1 cellular context compared by ENCODE assay signal in the genomic region with DNA sequence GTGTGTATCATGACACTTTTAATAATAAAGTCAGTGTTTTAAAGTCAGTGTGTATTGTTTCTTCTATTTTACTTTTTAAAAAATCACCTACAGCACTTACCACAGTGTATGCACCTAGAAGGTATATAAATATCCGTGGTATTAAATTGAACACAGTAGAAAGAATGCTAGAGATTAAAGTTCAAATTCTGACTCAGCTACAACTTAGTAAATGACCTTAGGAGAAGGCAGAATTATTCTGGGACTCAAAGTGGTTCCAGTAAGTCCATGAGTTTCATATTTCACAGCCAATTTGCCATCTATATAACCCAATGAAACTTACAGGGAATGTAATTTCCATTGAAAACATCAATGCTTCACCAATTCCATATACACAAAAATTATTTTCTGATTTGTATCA.
TF ChIP-seq lines count a peak whose summit lies in the region.

No MANE protein-coding gene starts in this region.

TF ChIP-seq in HEK293, 187 proteins besides CTCF, POLR2A, EP300 and RAD21 (continued from another document):
- TF ChIP-seq ZNF37A (tag by site-specific recombination; IDR thresholded peaks at IDR 0.05): no peak
- no peak for TF ChIP-seq KLF9 (tag by site-specific recombination; IDR thresholded peaks at IDR 0.05; ENCODE audit: low read depth)
- TF ChIP-seq, protein P1, sequence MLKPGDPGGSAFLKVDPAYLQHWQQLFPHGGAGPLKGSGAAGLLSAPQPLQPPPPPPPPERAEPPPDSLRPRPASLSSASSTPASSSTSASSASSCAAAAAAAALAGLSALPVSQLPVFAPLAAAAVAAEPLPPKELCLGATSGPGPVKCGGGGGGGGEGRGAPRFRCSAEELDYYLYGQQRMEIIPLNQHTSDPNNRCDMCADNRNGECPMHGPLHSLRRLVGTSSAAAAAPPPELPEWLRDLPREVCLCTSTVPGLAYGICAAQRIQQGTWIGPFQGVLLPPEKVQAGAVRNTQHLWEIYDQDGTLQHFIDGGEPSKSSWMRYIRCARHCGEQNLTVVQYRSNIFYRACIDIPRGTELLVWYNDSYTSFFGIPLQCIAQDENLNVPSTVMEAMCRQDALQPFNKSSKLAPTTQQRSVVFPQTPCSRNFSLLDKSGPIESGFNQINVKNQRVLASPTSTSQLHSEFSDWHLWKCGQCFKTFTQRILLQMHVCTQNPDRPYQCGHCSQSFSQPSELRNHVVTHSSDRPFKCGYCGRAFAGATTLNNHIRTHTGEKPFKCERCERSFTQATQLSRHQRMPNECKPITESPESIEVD (tag by site-specific recombination; IDR thresholded peaks at IDR 0.05): peak; percentile 83
